Comparison of ENCODE assay signal across 9 cellular contexts in the genomic region with DNA sequence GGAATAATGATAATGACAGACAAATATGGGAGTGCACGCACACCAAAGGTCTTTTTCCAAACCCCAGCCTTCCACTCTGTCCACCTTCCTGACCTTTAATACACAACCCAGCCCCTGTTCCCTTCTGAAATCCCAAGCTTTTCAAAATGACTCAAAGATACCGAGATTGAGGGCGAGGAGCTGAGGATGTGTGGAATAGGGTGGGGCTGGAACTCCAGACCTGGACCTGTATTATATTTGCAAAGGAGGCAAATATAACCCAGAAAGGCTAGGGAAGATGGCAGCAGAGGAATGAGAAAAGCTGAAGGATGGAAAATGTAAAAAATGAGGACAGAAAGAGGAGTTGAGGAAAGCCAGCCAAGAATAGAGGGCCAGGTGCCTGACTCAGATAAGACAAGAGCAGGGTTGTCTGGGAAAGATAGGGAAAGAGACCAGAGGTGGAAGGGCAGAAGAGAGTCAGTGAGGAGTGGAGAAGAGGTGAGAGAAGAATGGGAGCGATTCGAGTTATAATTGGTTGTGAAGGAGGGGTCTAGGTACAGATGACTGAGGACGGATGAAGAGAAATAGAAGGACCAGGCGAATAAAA. TPM values are rescaled to one million over a fixed set of nuclear protein-coding genes. Genes with fewer than 3 reads are reported as not detected.
DNase-seq lines count a peak whose midpoint lies in the region; FAIRE-seq and TF ChIP-seq lines count a peak whose summit lies in the region.
"Had no signal": no experiment of that assay in that cellular context is flagged by ENCODE, and none has a peak within 500 bp of the region (broad histone marks: within the 10 kb centered on the region; RNA-seq: fewer than 3 reads in every experiment).

No MANE protein-coding gene starts in this region.

- no peaks in the 10 kb centered on the region for H3K36me3 ChIP-seq in smooth muscle cell (ENCODE audit: low read depth)

- peaks cover 8% of the 10 kb centered on the region for H3K36me3 Mint-ChIP-seq in T-helper 1 cell treated with Interleukin-12 subunit alpha and Interleukin-12 subunit beta and Interleukin-4 antibody, amounts not matched to agents 30 μg/mL and 1 μg/mL, for 36 hours (ENCODE audit: low read depth)

- DNase-seq in T-helper 1 cell (no peak), SW480 (ENCODE audit: low spot score) (peak; percentile 70), fibroblast of pulmonary artery (ENCODE audit: low read depth) (no peak), smooth muscle cell (lab: John Stamatoyannopoulos, UW; ENCODE audit: unreplicated experiment) (no peak), amniotic stem cell (lab: John Stamatoyannopoulos, UW) (no peak), activated gamma-delta T cell (lab: John Stamatoyannopoulos, UW) (no peak), HTR-8/SVneo (ENCODE audit: insufficient read length, low spot score) (no peak)

- H3K27me3 ChIP-seq in smooth muscle cell (ENCODE audit: low read depth), result no peaks in the 10 kb centered on the region

- H2AFZ ChIP-seq in smooth muscle cell (ENCODE audit: low read depth), result no peak overlapping the region

- FAIRE-seq in HTR-8/SVneo (lab: Jason Lieb, UNC), result no peak

- peaks cover 23% of the 10 kb centered on the region for H3K27me3 Mint-ChIP-seq in T-helper 1 cell treated with Interleukin-12 subunit alpha and Interleukin-12 subunit beta and Interleukin-4 antibody, amounts not matched to agents 30 μg/mL and 1 μg/mL, for 36 hours (ENCODE audit: low read depth)

- H3K27ac Mint-ChIP-seq in T-helper 1 cell treated with Interleukin-12 subunit alpha and Interleukin-12 subunit beta and Interleukin-4 antibody, amounts not matched to agents 30 μg/mL and 1 μg/mL, for 36 hours, result peak overlapping the region; percentile 49

- H3K9me3 Mint-ChIP-seq in T-helper 1 cell treated with Interleukin-12 subunit alpha and Interleukin-12 subunit beta and Interleukin-4 antibody, amounts not matched to agents 30 μg/mL and 1 μg/mL, for 36 hours, result no peaks in the 10 kb centered on the region

- H3K4me1 Mint-ChIP-seq in T-helper 1 cell treated with Interleukin-12 subunit alpha and Interleukin-12 subunit beta and Interleukin-4 antibody, amounts not matched to agents 30 μg/mL and 1 μg/mL, for 36 hours (ENCODE audit: low read depth), result peaks cover 35% of the 10 kb centered on the region

- peak overlapping the region; percentile 99 for H3K4me2 ChIP-seq in smooth muscle cell

- H3K27ac ChIP-seq in smooth muscle cell (ENCODE audit: low read depth), result peak overlapping the region; percentile 84

- no peak overlapping the region for H3K9ac ChIP-seq in smooth muscle cell (ENCODE audit: low read depth)

- peak overlapping the region; percentile 91 for H3K4me3 ChIP-seq in fibroblast of pulmonary artery (replicated peaks; ENCODE audit: low read depth, low read length)
- peak overlapping the region; percentile 94 for H3K4me3 ChIP-seq in smooth muscle cell

- H3K9me3 ChIP-seq in smooth muscle cell (replicated peaks; ENCODE audit: low read depth), result no peaks in the 10 kb centered on the region

- peak overlapping the region; percentile 78 for H3K4me3 Mint-ChIP-seq in T-helper 1 cell treated with Interleukin-12 subunit alpha and Interleukin-12 subunit beta and Interleukin-4 antibody, amounts not matched to agents 30 μg/mL and 1 μg/mL, for 36 hours

- peaks cover 22% of the 10 kb centered on the region for H3K79me2 ChIP-seq in smooth muscle cell (ENCODE audit: low read depth)

- TF ChIP-seq CTCF in fibroblast of pulmonary artery (IDR thresholded peaks at IDR 0.05; ENCODE audit: low read length, missing control alignments), result no peak
- TF ChIP-seq CTCF in smooth muscle cell (IDR thresholded peaks at IDR 0.05; ENCODE audit: borderline replicate concordance, insufficient read depth, poor library complexity, severe bottlenecking), result no peak

- H3F3A ChIP-seq in smooth muscle cell (ENCODE audit: low read depth), result peaks cover 23% of the 10 kb centered on the region

- peaks cover 44% of the 10 kb centered on the region for H3K4me1 ChIP-seq in smooth muscle cell (ENCODE audit: low read depth)

- 23% methylated on average over 7 of the region's 7 CpGs for WGBS in smooth muscle cell (ENCODE audit: low lambda C conversion rate)

- H4K20me1 ChIP-seq in smooth muscle cell (ENCODE audit: low read depth), result peaks cover 34% of the 10 kb centered on the region

RNA-seq across cellular contexts. Expression of gene PTMS, which starts 1.0 kb away (rescaled TPM):
- 115 and 125 TPM in 2 replicates for total RNA-seq in smooth muscle cell
- 379 and 381 TPM in 2 replicates for polyA plus RNA-seq in smooth muscle cell

RNA-seq across cellular contexts. Expression of gene LAG3, which starts 7.2 kb away (rescaled TPM):
- 0.18 and 1.0 TPM in 2 replicates for total RNA-seq in smooth muscle cell
- 1.7 and 3.7 TPM in 2 replicates for polyA plus RNA-seq in smooth muscle cell

RNA-seq across cellular contexts. Expression of gene MLF2, which starts 12.2 kb away (rescaled TPM):
- total RNA-seq in smooth muscle cell, result 182 and 185 TPM in 2 replicates
- 381 and 398 TPM in 2 replicates for polyA plus RNA-seq in smooth muscle cell

RNA-seq across cellular contexts. Expression of gene CD4, which starts 24.2 kb away (rescaled TPM):
- 0.13 and 0.22 TPM in 2 replicates for total RNA-seq in smooth muscle cell
- 1.3 and 2.5 TPM in 2 replicates for polyA plus RNA-seq in smooth muscle cell
- total RNA-seq: dermis microvascular lymphatic vessel endothelial cell had no signal

RNA-seq across cellular contexts. Expression of gene COPS7A, which starts 41.3 kb away (rescaled TPM):
- 56.6 and 59.6 TPM in 2 replicates for total RNA-seq in smooth muscle cell
- 78.0 and 105 TPM in 2 replicates for polyA plus RNA-seq in smooth muscle cell
